Comparison of ENCODE assay signal across 21 cellular contexts in the genomic region with DNA sequence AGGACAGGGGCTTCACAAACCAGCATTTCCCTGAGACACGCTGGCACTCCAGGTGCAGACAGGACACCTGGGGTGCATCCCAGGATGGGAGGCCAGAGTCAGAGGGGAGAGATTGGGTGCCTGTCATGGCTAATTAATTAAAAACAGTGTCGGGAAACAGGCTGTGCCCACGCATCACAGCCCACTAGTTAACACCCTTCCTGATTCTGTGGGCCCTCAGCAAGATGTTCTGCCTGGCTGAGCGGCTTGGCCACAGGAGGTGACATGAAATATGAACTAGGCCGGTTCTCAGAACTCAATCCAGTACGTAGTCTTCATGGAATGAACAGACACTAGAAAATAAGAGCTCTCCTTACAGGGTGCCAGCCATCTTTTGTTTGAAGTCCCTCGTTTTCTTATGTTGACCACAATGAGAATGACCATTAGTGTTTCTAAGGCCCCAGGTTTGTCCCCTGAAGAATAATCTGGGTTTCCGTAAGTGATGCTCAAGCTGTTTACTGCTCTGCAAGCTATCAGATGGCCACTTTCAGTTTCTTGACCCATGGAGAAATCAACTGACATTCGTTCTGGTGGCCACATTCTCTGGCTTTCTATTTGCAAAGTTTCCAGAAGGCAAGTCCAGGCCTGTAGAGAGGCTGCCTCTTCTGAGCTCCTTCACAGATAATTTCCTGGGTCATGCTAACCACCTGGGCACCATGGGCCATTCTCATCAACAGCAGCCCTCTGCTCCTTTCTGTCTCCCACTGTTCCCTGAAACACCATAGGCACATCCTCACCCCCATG.
DNase-seq lines count a peak whose midpoint lies in the region; ATAC-seq, FAIRE-seq and TF ChIP-seq lines count a peak whose summit lies in the region.
"Had no signal": no experiment of that assay in that cellular context is flagged by ENCODE, and none has a peak within 500 bp of the region (broad histone marks: within the 10 kb centered on the region; RNA-seq: fewer than 3 reads in every experiment).

No MANE protein-coding gene starts in this region.

- H3K4me3 Mint-ChIP-seq in GM23338 (no peak overlapping the region), osteocyte (ENCODE audit: unreplicated experiment) (no peak overlapping the region)
- H3K4me3 Mint-ChIP-seq: activated CD8-positive, alpha-beta T cell treated with anti-CD3 and anti-CD28 coated beads, Interleukin-2, amount 10 ng/mL, durations not matched to agents 7 days and 5 days had no signal

- no peaks in the 10 kb centered on the region for H3K4me1 ChIP-seq in GM23338 (ENCODE audit: insufficient read depth)
- H3K4me1 ChIP-seq: sigmoid colon had no signal

- no peak overlapping the region for H3K27ac ChIP-seq in GM23338 (ENCODE audit: low read depth)
- H3K27ac ChIP-seq: sigmoid colon had no signal

- intact Hi-C loops in head of caudate nucleus (cut with DNase I) = no loop called here

- H3K4me1 Mint-ChIP-seq in GM23338 = no peaks in the 10 kb centered on the region
- no peaks in the 10 kb centered on the region for H3K4me1 Mint-ChIP-seq in osteocyte (ENCODE audit: unreplicated experiment)

- H3K36me3 Mint-ChIP-seq in GM23338 (ENCODE audit: low read depth) (no peaks in the 10 kb centered on the region), osteocyte (ENCODE audit: unreplicated experiment) (no peaks in the 10 kb centered on the region)

- no peak overlapping the region for H2AFZ ChIP-seq in GM23338

- H3K9me3 Mint-ChIP-seq in GM23338 (peaks cover 3% of the 10 kb centered on the region; the same call in 2 of the 3 replicates), osteocyte (ENCODE audit: unreplicated experiment) (no peaks in the 10 kb centered on the region)
- H3K9me3 Mint-ChIP-seq: activated T-helper 2 cell treated with anti-CD3 and anti-CD28 coated beads, Interferon-gamma antibody, Interleukin-2, Interleukin-4, amounts not matched to agents 10 μg/mL and 5 μg/mL and 100 μg/mL, durations not matched to agents 14 hours and 24 hours and 36 hours had no signal

- H3F3A ChIP-seq in GM23338 (replicated peaks; ENCODE audit: low read depth) = no peaks in the 10 kb centered on the region

- DNase-seq in Caki2 (ENCODE audit: low read depth) (peak; percentile 47), GM19239 (ENCODE audit: insufficient read length, low spot score) (peak; percentile 15), germinal center (ENCODE audit: low spot score) (peak; percentile 41), GM23338 (ENCODE audit: low spot score) (no peak), head of caudate nucleus (no peak), osteocyte (ENCODE audit: extremely low spot score, unreplicated experiment) (no peak), HuH-7.5 (ENCODE audit: low spot score) (no peak)
- DNase-seq: activated CD8-positive, alpha-beta T cell treated with anti-CD3 and anti-CD28 coated beads, Interleukin-2, amount 10 ng/mL, durations not matched to agents 7 days and 5 days; amniotic stem cell; Calu3; foreskin melanocyte; NCI-H1105 treated with DMSO at 0.1 percent for 48 hours; NCI-H526; PC-3; sigmoid colon; stimulated activated CD4-positive, alpha-beta T cell treated with anti-CD3 and anti-CD28 coated beads, Interleukin-4, amount 100 ng/mL, for 24 hours; trophoblast cell had no signal

- in situ Hi-C loops in Caki2 (cut with HindIII; ENCODE audit: low pct_unique_long_range_greater_than_20kb, low sequenced_read_pairs) = no loop called here

- no peaks in the 10 kb centered on the region; the same call in 1 of the 2 replicates for H3K36me3 ChIP-seq in GM23338 (ENCODE audit: insufficient read depth)
- H3K36me3 ChIP-seq: sigmoid colon had no signal

- H4K20me1 ChIP-seq in GM23338 (replicated peaks; ENCODE audit: insufficient read depth) = no peaks in the 10 kb centered on the region

- TF ChIP-seq CTCF in GM23338 (conservative IDR thresholded peaks at IDR 0.05; ENCODE audit: low read depth in 2 of 2) (no peak), osteocyte (IDR thresholded peaks at IDR 0.05) (no peak)

- H3K27ac Mint-ChIP-seq in GM23338 = no peak overlapping the region
- H3K27ac Mint-ChIP-seq in osteocyte (ENCODE audit: unreplicated experiment) = no peak overlapping the region
- H3K27ac Mint-ChIP-seq: activated CD8-positive, alpha-beta T cell treated with anti-CD3 and anti-CD28 coated beads, Interleukin-2, amount 10 ng/mL, durations not matched to agents 7 days and 5 days; activated T-helper 2 cell treated with anti-CD3 and anti-CD28 coated beads, Interferon-gamma antibody, Interleukin-2, Interleukin-4, amounts not matched to agents 10 μg/mL and 5 μg/mL and 100 μg/mL, durations not matched to agents 14 hours and 24 hours and 36 hours had no signal

- H3K4me3 ChIP-seq in GM23338 = no peak overlapping the region
- H3K4me3 ChIP-seq: K562, sigmoid colon had no signal

- peak; percentile 28 for FAIRE-seq in GM19239 (lab: Jason Lieb, UNC)
- FAIRE-seq: endometrium, K562 had no signal

- no peaks in the 10 kb centered on the region for H3K27me3 ChIP-seq in GM23338 (ENCODE audit: insufficient read depth)
- H3K27me3 ChIP-seq: sigmoid colon had no signal

- H3K27me3 Mint-ChIP-seq in GM23338 (ENCODE audit: insufficient read depth, low read depth, poor library complexity) = peaks cover 9% of the 10 kb centered on the region
- H3K27me3 Mint-ChIP-seq in osteocyte (ENCODE audit: unreplicated experiment) = peaks cover 2% of the 10 kb centered on the region

- H3K4me2 ChIP-seq in GM23338 = no peak overlapping the region

- H3K9me2 ChIP-seq in GM23338 (ENCODE audit: insufficient read depth) = peaks cover 7% of the 10 kb centered on the region; the same call in 1 of the 2 replicates

- no peaks in the 10 kb centered on the region for H3K79me2 ChIP-seq in GM23338 (replicated peaks; ENCODE audit: insufficient read depth)

- ATAC-seq in HG03558 (IDR thresholded peaks at IDR 0.05; ENCODE audit: extremely low read depth, unreplicated experiment) (peak; percentile 49), GM23338 (no peak)
- ATAC-seq: activated CD8-positive, alpha-beta T cell treated with anti-CD3 and anti-CD28 coated beads, Interleukin-2, amount 10 ng/mL, durations not matched to agents 7 days and 5 days; K562; PC-3 had no signal

TF ChIP-seq in GM23338, 12 proteins besides CTCF, POLR2A, EP300 and RAD21:
- no peak for TF ChIP-seq STAT1 (IDR thresholded peaks at IDR 0.05; ENCODE audit: unreplicated experiment)

Comparison
In these comparisons a context has a peak if more than half of its experiments do, and no peak if none do; other contexts are left out.
1. DNase-seq: peak in Caki2 (single experiment), GM19239 (single experiment) and germinal center (single experiment); none in GM23338 (single experiment), head of caudate nucleus (0 of 42), osteocyte (single experiment) and HuH-7.5 (single experiment).